In the genomic region with DNA sequence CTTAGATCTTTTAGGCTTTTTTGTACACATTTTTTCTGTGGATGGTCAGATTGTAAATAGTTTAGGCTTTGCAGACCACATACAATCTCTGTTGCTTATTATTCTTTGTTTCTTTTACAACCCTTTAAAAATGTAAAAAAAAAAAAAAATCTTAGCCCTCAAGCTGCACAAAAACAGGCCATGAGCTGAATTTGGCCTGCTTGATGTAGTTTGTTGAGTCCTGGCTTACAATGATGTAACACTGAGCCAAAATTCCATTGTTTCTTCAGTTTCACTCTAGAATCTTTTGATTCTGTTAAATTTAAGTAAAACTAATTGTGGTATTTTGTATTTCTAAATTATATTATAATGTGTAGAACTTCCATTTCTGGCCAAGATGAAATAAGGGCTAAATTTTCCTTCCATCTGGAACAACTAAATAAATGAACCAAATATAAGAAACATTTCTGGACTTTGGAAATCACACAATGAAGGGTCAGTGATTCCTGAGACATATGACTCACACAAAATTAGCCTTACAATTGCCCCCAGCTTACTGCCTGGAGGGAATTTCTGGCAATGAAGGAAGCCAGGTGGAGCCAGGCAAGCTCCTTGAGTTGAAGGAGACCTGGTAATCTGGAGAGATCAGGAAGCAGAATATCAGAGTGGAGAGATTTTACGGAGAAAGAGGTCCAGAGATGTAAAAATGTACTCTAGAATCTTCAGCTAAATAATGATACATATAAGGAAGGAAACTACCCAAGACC, we compare ENCODE assay signal across 23 cellular contexts. TPM values are rescaled to one million over a fixed set of nuclear protein-coding genes. Genes with fewer than 3 reads are reported as not detected.
DNase-seq lines count a peak whose midpoint lies in the region; ATAC-seq and TF ChIP-seq lines count a peak whose summit lies in the region.
"Had no signal": no experiment of that assay in that cellular context is flagged by ENCODE, and none has a peak within 500 bp of the region (broad histone marks: within the 10 kb centered on the region; RNA-seq: fewer than 3 reads in every experiment).

No MANE protein-coding gene starts in this region.

- no peak overlapping the region for H3K27ac Mint-ChIP-seq in stimulated activated memory B cell treated with anti-CD40 and anti-IgM and Interleukin-4, amounts not matched to agents 10 μg/mL and 1 μg/mL and 100 μg/mL, for 72 hours
- H3K27ac Mint-ChIP-seq: activated naive CD8-positive, alpha-beta T cell treated with anti-CD3 and anti-CD28 coated beads, Interleukin-2, amount 50 U/mL, for 24 hours; CD4-positive, alpha-beta memory T cell; mesothelial cell of epicardium; neural progenitor cell had no signal

- CTCF ChIA-PET in HCT116 (lab: Charles Lee) (no interaction called here), mammary epithelial cell (lab: Charles Lee; ENCODE audit: low non-redundant PET) (no interaction called here)

- H3K79me2 ChIP-seq in HCT116 (ENCODE audit: insufficient read depth, low read length) (no peaks in the 10 kb centered on the region), mammary epithelial cell (ENCODE audit: insufficient read depth, low read length) (no peaks in the 10 kb centered on the region)

- 88% methylated on average over 1 of the region's 1 CpG for WGBS in mammary epithelial cell (ENCODE audit: low coverage, missing lambda C conversion rate)

- no peaks in the 10 kb centered on the region for H3K36me3 Mint-ChIP-seq in stimulated activated memory B cell treated with anti-CD40 and anti-IgM and Interleukin-4, amounts not matched to agents 10 μg/mL and 1 μg/mL and 100 μg/mL, for 72 hours
- H3K36me3 Mint-ChIP-seq: CD4-positive, alpha-beta memory T cell; mesothelial cell of epicardium; neural progenitor cell had no signal

- H3K4me1 ChIP-seq in HCT116 (ENCODE audit: control insufficient read depth in 1 of 2, insufficient read depth in 2 of 2, low read length in 2 of 2) (peaks cover 0 to 12% of the 10 kb centered on the region in 2 experiments; a peak in 2 of 4 replicates), mammary epithelial cell (ENCODE audit: insufficient read depth, low read length) (peaks cover 25% of the 10 kb centered on the region)
- H3K4me1 ChIP-seq: A549, neural progenitor cell, stomach, uterus had no signal

- H3K4me2 ChIP-seq in HCT116 (ENCODE audit: low read length) (no peak overlapping the region), mammary epithelial cell (ENCODE audit: insufficient read depth, low read depth, low read length) (peak overlapping the region; percentile 0)
- H3K4me2 ChIP-seq: A549, neural progenitor cell had no signal

- TF ChIP-seq CTCF in AG09309 (IDR thresholded peaks at IDR 0.05; ENCODE audit: control insufficient read depth, insufficient read depth, low read depth, low read length, missing control alignments) (no peak), HCT116 (IDR thresholded peaks at IDR 0.05 in 2 of 3, conservative IDR thresholded peaks at IDR 0.05 in 1 of 3; ENCODE audit: borderline replicate concordance in 1 of 3, insufficient read depth in 1 of 3, low read depth in 2 of 3, low read length in 2 of 3) (no peak), mammary epithelial cell (conservative IDR thresholded peaks at IDR 0.05 in 1 of 2, IDR thresholded peaks at IDR 0.05 in 1 of 2; ENCODE audit: extremely low read depth in 1 of 2, insufficient read depth in 1 of 2, low read depth in 1 of 2, low read length in 2 of 2) (no peak)

- H3K4me1 Mint-ChIP-seq in stimulated activated memory B cell treated with anti-CD40 and anti-IgM and Interleukin-4, amounts not matched to agents 10 μg/mL and 1 μg/mL and 100 μg/mL, for 72 hours: no peaks in the 10 kb centered on the region
- H3K4me1 Mint-ChIP-seq: activated naive CD8-positive, alpha-beta T cell treated with anti-CD3 and anti-CD28 coated beads, Interleukin-2, amount 50 U/mL, for 24 hours; CD4-positive, alpha-beta memory T cell; mesothelial cell of epicardium; neural progenitor cell had no signal

- H3K4me3 Mint-ChIP-seq in stimulated activated memory B cell treated with anti-CD40 and anti-IgM and Interleukin-4, amounts not matched to agents 10 μg/mL and 1 μg/mL and 100 μg/mL, for 72 hours: no peak overlapping the region
- H3K4me3 Mint-ChIP-seq: activated naive CD8-positive, alpha-beta T cell treated with anti-CD3 and anti-CD28 coated beads, Interleukin-2, amount 50 U/mL, for 24 hours; activated T-cell treated with anti-CD3 and anti-CD28 coated beads, Interleukin-2, amount 50 U/mL, for 4 hours; CD4-positive, alpha-beta memory T cell; mesothelial cell of epicardium; neural progenitor cell had no signal

- POLR2A ChIA-PET in HCT116 (lab: Charles Lee): no interaction called here

- H4K20me1 ChIP-seq in HCT116 (ENCODE audit: insufficient read depth) (no peaks in the 10 kb centered on the region), mammary epithelial cell (ENCODE audit: insufficient read depth, low read length) (no peaks in the 10 kb centered on the region)

- no peak for ATAC-seq in HCT116
- no peak for ATAC-seq in stimulated activated memory B cell treated with anti-CD40 and anti-IgM and Interleukin-4, amounts not matched to agents 10 μg/mL and 1 μg/mL and 100 μg/mL, for 72 hours
- ATAC-seq: A549; activated naive CD8-positive, alpha-beta T cell treated with anti-CD3 and anti-CD28 coated beads, Interleukin-2, amount 50 U/mL, for 24 hours; activated T-cell treated with anti-CD3 and anti-CD28 coated beads, Interleukin-2, amount 50 U/mL, for 4 hours had no signal

- no peak for TF ChIP-seq RAD21 in HCT116 (IDR thresholded peaks at IDR 0.05; ENCODE audit: low read depth)

- no peak overlapping the region for H2AFZ ChIP-seq in HCT116 (ENCODE audit: low read depth, low read length, poor library complexity, severe bottlenecking)
- peak overlapping the region; percentile 39 for H2AFZ ChIP-seq in mammary epithelial cell (ENCODE audit: low read depth, low read length)
- H2AFZ ChIP-seq: neural progenitor cell had no signal

- H3K27ac ChIP-seq in HCT116 (ENCODE audit: low read depth, low read length) (no peak overlapping the region), mammary epithelial cell (ENCODE audit: insufficient read depth, low read depth, low read length) (no peak overlapping the region)
- H3K27ac ChIP-seq: A549, neural progenitor cell, stomach, uterus had no signal

- intact Hi-C loops in HCT116 (cut with micrococcal nuclease) (no loop called here), mammary epithelial cell (cut with micrococcal nuclease) (no loop called here)

- TF ChIP-seq POLR2A in HCT116 (IDR thresholded peaks at IDR 0.05; ENCODE audit: borderline replicate concordance, extremely low read depth, insufficient read depth, insufficient read length): no peak

- H3K9me2 ChIP-seq in HCT116 (ENCODE audit: insufficient read depth): no peaks in the 10 kb centered on the region

- no TSS peak for BruUV-seq in HCT116 (replicated peaks; lab: Mats Ljungman, UMichigan)
- BruUV-seq in mammary epithelial cell (replicated peaks; lab: Mats Ljungman, UMichigan): no TSS peak

- no peak overlapping the region for H3K4me3 ChIP-seq in AG09309 (ENCODE audit: control insufficient read depth, low read depth, low read length)
- no peak overlapping the region for H3K4me3 ChIP-seq in HCT116 (replicated peaks in 1 of 2; ENCODE audit: low read depth in 1 of 2, low read length in 2 of 2)
- H3K4me3 ChIP-seq in mammary epithelial cell (replicated peaks in 1 of 3; ENCODE audit: insufficient read depth in 1 of 3, low read depth in 2 of 3, low read length in 3 of 3): no peak overlapping the region
- H3K4me3 ChIP-seq: A549, neural progenitor cell, stomach, uterus had no signal

- no peak overlapping the region for H3K9ac ChIP-seq in HCT116 (ENCODE audit: low read length)
- no peak overlapping the region for H3K9ac ChIP-seq in mammary epithelial cell (ENCODE audit: insufficient read depth, low read length)
- H3K9ac ChIP-seq: neural progenitor cell had no signal

- peaks cover 4% of the 10 kb centered on the region for H3K9me3 Mint-ChIP-seq in stimulated activated memory B cell treated with anti-CD40 and anti-IgM and Interleukin-4, amounts not matched to agents 10 μg/mL and 1 μg/mL and 100 μg/mL, for 72 hours
- H3K9me3 Mint-ChIP-seq: activated T-cell treated with anti-CD3 and anti-CD28 coated beads, Interleukin-2, amount 50 U/mL, for 4 hours; neural progenitor cell had no signal

- H3K27me3 ChIP-seq in HCT116 (ENCODE audit: insufficient read depth, low read length) (no peaks in the 10 kb centered on the region), mammary epithelial cell (ENCODE audit: insufficient read depth, low read length) (no peaks in the 10 kb centered on the region)
- H3K27me3 ChIP-seq: neural progenitor cell, stomach, uterus had no signal

- H3K36me3 ChIP-seq in HCT116 (ENCODE audit: control insufficient read depth in 1 of 2, insufficient read depth in 2 of 2, low read length in 2 of 2) (no peaks in the 10 kb centered on the region), mammary epithelial cell (ENCODE audit: insufficient read depth, low read length) (no peaks in the 10 kb centered on the region)
- H3K36me3 ChIP-seq: neural progenitor cell, stomach, uterus had no signal

- RAD21 ChIA-PET in HCT116 (lab: Charles Lee; ENCODE audit: low non-redundant PET in 1 of 2, low total read pairs in 2 of 2, uncharacterized antibody in 2 of 2, unreplicated experiment in 2 of 2): no interaction called here

- dilution Hi-C loops in mammary epithelial cell (cut with HindIII; ENCODE audit: low sequenced_read_pairs): no loop called here

- DNase-seq in AG09309 (ENCODE audit: low read depth) (peak; percentile 66), HCT116 (ENCODE audit: low read depth, low spot score) (no peak), mammary epithelial cell (peak; percentile 39), iPS DF 19.7 (ENCODE audit: low read depth, low spot score) (peak; percentile 54), inferior parietal cortex (ENCODE audit: extremely low spot score) (no peak), activated gamma-delta T cell treated with Interleukin-2 at 50 U/mL for 16 hours (no peak), Kasumi-1 (lab: John Stamatoyannopoulos, UW) (no peak)
- DNase-seq: activated CD4-positive, alpha-beta T cell treated with anti-CD3 and anti-CD28 coated beads, Interleukin-2, amount 50 U/mL, for 48 hours; activated naive CD8-positive, alpha-beta T cell treated with anti-CD3 and anti-CD28 coated beads, Interleukin-2, amount 50 U/mL, for 24 hours; activated T-cell treated with anti-CD3 and anti-CD28 coated beads, Interleukin-2, amount 50 U/mL, for 4 hours; CD4-positive, alpha-beta memory T cell; DMS79 treated with DMSO at 0.1 percent for 48 hours; glutamatergic neuron; kidney; NCI-H1048; retina; stomach; uterus had no signal

- H3K27me3 Mint-ChIP-seq in stimulated activated memory B cell treated with anti-CD40 and anti-IgM and Interleukin-4, amounts not matched to agents 10 μg/mL and 1 μg/mL and 100 μg/mL, for 72 hours: no peaks in the 10 kb centered on the region
- H3K27me3 Mint-ChIP-seq: activated naive CD8-positive, alpha-beta T cell treated with anti-CD3 and anti-CD28 coated beads, Interleukin-2, amount 50 U/mL, for 24 hours; CD4-positive, alpha-beta memory T cell had no signal

- H3K9me3 ChIP-seq in HCT116 (ENCODE audit: control insufficient read depth in 1 of 2, insufficient read depth in 1 of 2, low read depth in 1 of 2, low read length in 2 of 2): no peaks in the 10 kb centered on the region
- no peaks in the 10 kb centered on the region for H3K9me3 ChIP-seq in mammary epithelial cell (replicated peaks; ENCODE audit: insufficient read depth, low read length)
- H3K9me3 ChIP-seq: A549, stomach, uterus had no signal

- in situ Hi-C loops in mammary epithelial cell (cut with MboI; ENCODE audit: low sequenced_read_pairs in 2 of 2): no loop called here

RNA-seq across cellular contexts. Expression of gene IQCM, which starts 29.8 kb away (rescaled TPM):
- total RNA-seq in HCT116 (2021; ENCODE audit: unreplicated experiment) (0.20 TPM), mammary epithelial cell (not detected)
- not detected in 2 replicates for polyA plus RNA-seq in HCT116 (2012)
- not detected for polyA plus RNA-seq in mammary epithelial cell
- polyA minus RNA-seq in mammary epithelial cell: not detected
- total RNA-seq: activated T-cell treated with anti-CD3 and anti-CD28 coated beads, Interleukin-2, amount 50 U/mL, for 4 hours; CD4-positive, alpha-beta memory T cell; chondrocyte; kidney; stomach had no signal
- polyA plus RNA-seq: CD4-positive, alpha-beta memory T cell; stomach had no signal

Comparison
In these comparisons a context has a peak if more than half of its experiments do, and no peak if none do; other contexts are left out.
1. DNase-seq: peak in AG09309 (single experiment), mammary epithelial cell (single experiment) and iPS DF 19.7 (single experiment); none in HCT116 (single experiment), inferior parietal cortex (single experiment), activated gamma-delta T cell treated with Interleukin-2 at 50 U/mL for 16 hours (single experiment) and Kasumi-1 (0 of 2).